In genomic region chr2:125471963-125472362, GRCh38 we compare ENCODE assay signal across 8 cellular contexts.
DNase-seq lines count a peak whose midpoint lies in the region; ATAC-seq, FAIRE-seq and TF ChIP-seq lines count a peak whose summit lies in the region.

No MANE protein-coding gene starts in this region.

- TF ChIP-seq CTCF in A549 (IDR thresholded peaks at IDR 0.05) (peak; percentile 21; the same call in 1 of the 3 replicates), endothelial cell (IDR thresholded peaks at IDR 0.05; ENCODE audit: unreplicated experiment) (peak; percentile 21)

- ATAC-seq in A549 (peak; percentile 91 to 94), GM18861 (IDR thresholded peaks at IDR 0.05; ENCODE audit: unreplicated experiment) (peak; percentile 55), sciatic nerve (no peak), aorta (ENCODE audit: low FRiP score) (no peak), HG03469 (IDR thresholded peaks at IDR 0.05; ENCODE audit: unreplicated experiment) (no peak)
- no peak for ATAC-seq in activated T-cell treated with anti-CD3 and anti-CD28 coated beads, Interleukin-2, amount 50 U/mL, for 72 hours (replicated peaks in 1 of 2)

- H3K4me3 ChIP-seq in A549 (no peak overlapping the region), aorta (ENCODE audit: low read length in 2 of 2) (no peak overlapping the region)

- H3K4me1 ChIP-seq in A549 = no peaks in the 10 kb centered on the region
- H3K4me1 ChIP-seq in aorta (ENCODE audit: control insufficient read depth in 1 of 2, insufficient read depth in 2 of 2, low read length in 2 of 2) = no peaks in the 10 kb centered on the region

- H3K4me2 ChIP-seq in A549 = no peak overlapping the region

- no peaks in the 10 kb centered on the region for H3K4me1 Mint-ChIP-seq in endothelial cell (ENCODE audit: unreplicated experiment)
- no peaks in the 10 kb centered on the region for H3K4me1 Mint-ChIP-seq in activated T-cell treated with anti-CD3 and anti-CD28 coated beads, Interleukin-2, amount 50 U/mL, for 72 hours (ENCODE audit: low read depth)

- no peaks in the 10 kb centered on the region for H3K9me3 Mint-ChIP-seq in endothelial cell (ENCODE audit: unreplicated experiment)
- H3K9me3 Mint-ChIP-seq in activated T-cell treated with anti-CD3 and anti-CD28 coated beads, Interleukin-2, amount 50 U/mL, for 72 hours = peaks cover 9 to 13% of the 10 kb centered on the region in 2 donors

- no peak overlapping the region for H3K27ac Mint-ChIP-seq in endothelial cell (ENCODE audit: unreplicated experiment)
- H3K27ac Mint-ChIP-seq in activated T-cell treated with anti-CD3 and anti-CD28 coated beads, Interleukin-2, amount 50 U/mL, for 72 hours = no peak overlapping the region

- intact Hi-C loops in sciatic nerve (cut with DNase I) = no loop called here
- intact Hi-C loops in aorta (cut with DNase I) = no loop called here

- peak; percentile 2 to 47 for DNase-seq in A549 (ENCODE audit: low read depth in 1 of 2, low spot score in 1 of 2)
- peak; percentile 44 for DNase-seq in HuH-7 (ENCODE audit: low spot score)
- peak; percentile 59 for DNase-seq in endothelial cell (ENCODE audit: low spot score)
- no peak for DNase-seq in sciatic nerve (ENCODE audit: low spot score)
- no peak for DNase-seq in aorta
- DNase-seq in activated T-cell treated with anti-CD3 and anti-CD28 coated beads, Interleukin-2, amount 50 U/mL, for 72 hours = no peak

- TF ChIP-seq EP300 in A549 (IDR thresholded peaks at IDR 0.05) = no peak

- no peaks in the 10 kb centered on the region for H3K36me3 Mint-ChIP-seq in endothelial cell (ENCODE audit: low read depth, unreplicated experiment)
- H3K36me3 Mint-ChIP-seq in activated T-cell treated with anti-CD3 and anti-CD28 coated beads, Interleukin-2, amount 50 U/mL, for 72 hours (ENCODE audit: insufficient read depth in 2 of 2) = no peaks in the 10 kb centered on the region

- no peak overlapping the region for H3K27ac ChIP-seq in A549
- no peak overlapping the region for H3K27ac ChIP-seq in aorta (ENCODE audit: low read depth in 1 of 2, low read length in 2 of 2)

- POLR2A ChIA-PET in A549 (lab: Yijun Ruan, JAX) = no interaction called here

- CTCF ChIA-PET in A549 (lab: Yijun Ruan, JAX) = interaction anchor here (0.6 to 1.4 kb wide), 7 partner anchors 10 to 895 kb away, joined by 3 read pairs; no protein-coding TSS in a partner anchor

- no peak for TF ChIP-seq POLR2A in A549 (IDR thresholded peaks at IDR 0.05; ENCODE audit: low read length)

- no peak overlapping the region for H3K4me3 Mint-ChIP-seq in endothelial cell (ENCODE audit: unreplicated experiment)
- H3K4me3 Mint-ChIP-seq in activated T-cell treated with anti-CD3 and anti-CD28 coated beads, Interleukin-2, amount 50 U/mL, for 72 hours = no peak overlapping the region

- H3K27me3 ChIP-seq in aorta (ENCODE audit: control insufficient read depth in 1 of 2, insufficient read depth in 2 of 2, low read length in 1 of 2) = no peaks in the 10 kb centered on the region

- no peak for FAIRE-seq in A549 (lab: Jason Lieb, UNC)

- peak; percentile 69 to 74 for TF ChIP-seq RAD21 in A549 (conservative IDR thresholded peaks at IDR 0.05 in 1 of 2, IDR thresholded peaks at IDR 0.05 in 1 of 2)

- H3K36me3 ChIP-seq in aorta (ENCODE audit: control insufficient read depth in 1 of 2, insufficient read depth in 2 of 2, low read length in 1 of 2) = no peaks in the 10 kb centered on the region

- 24% methylated on average over 12 of the region's 12 CpGs for WGBS in A549 (ENCODE audit: missing lambda C conversion rate)
- WGBS in aorta, 2 donors = 71 to 79% methylated on average over 12 of the region's 12 CpGs

- H3K27me3 Mint-ChIP-seq in endothelial cell (ENCODE audit: unreplicated experiment) = no peaks in the 10 kb centered on the region
- H3K27me3 Mint-ChIP-seq in activated T-cell treated with anti-CD3 and anti-CD28 coated beads, Interleukin-2, amount 50 U/mL, for 72 hours (ENCODE audit: low read depth) = no peaks in the 10 kb centered on the region

- no peaks in the 10 kb centered on the region for H3K9me3 ChIP-seq in A549
- peaks cover 3% of the 10 kb centered on the region for H3K9me3 ChIP-seq in aorta (ENCODE audit: control insufficient read depth, low read length)

TF ChIP-seq in A549, 52 proteins besides CTCF, POLR2A, EP300 and RAD21:
- TF ChIP-seq SMC3 (IDR thresholded peaks at IDR 0.05) = peak; percentile 60
- no peak for TF ChIP-seq TFCP2L1 (CRISPR knock-in tag; IDR thresholded peaks at IDR 0.05)

Comparison
In these comparisons a context has a peak if more than half of its experiments do, and no peak if none do; other contexts are left out.
1. ATAC-seq: peak in A549 (2 of 2) and GM18861 (single experiment); none in sciatic nerve (single experiment), aorta (single experiment), HG03469 (single experiment) and activated T-cell treated with anti-CD3 and anti-CD28 coated beads, Interleukin-2, amount 50 U/mL, for 72 hours (0 of 2).
2. DNase-seq: peak in A549 (2 of 2), HuH-7 (single experiment) and endothelial cell (single experiment); none in sciatic nerve (single experiment), aorta (0 of 2) and activated T-cell treated with anti-CD3 and anti-CD28 coated beads, Interleukin-2, amount 50 U/mL, for 72 hours (0 of 2).